ENCODE assay signal across 25 cellular contexts in genomic region chr2:172909454-172909853, GRCh38.
DNase-seq lines count a peak whose midpoint lies in the region; ATAC-seq and TF ChIP-seq lines count a peak whose summit lies in the region.
"Had no signal": no experiment of that assay in that cellular context is flagged by ENCODE, and none has a peak within 500 bp of the region (broad histone marks: within the 10 kb centered on the region; RNA-seq: fewer than 3 reads in every experiment).

No MANE protein-coding gene starts in this region.

- H3K36me3 ChIP-seq in GM06990 (ENCODE audit: control insufficient read depth, insufficient read depth, low read length) = no peaks in the 10 kb centered on the region
- H3K36me3 ChIP-seq: SJCRH30 had no signal

- ATAC-seq in GM19463 (IDR thresholded peaks at IDR 0.05; ENCODE audit: unreplicated experiment) (peak; percentile 64), HG03045 (IDR thresholded peaks at IDR 0.05; ENCODE audit: unreplicated experiment) (peak; percentile 54)
- ATAC-seq: CD8-positive, alpha-beta T cell; HCT116 had no signal

- in situ Hi-C loops in GM13977 (cut with MboI; ENCODE audit: low pct_unique_long_range_greater_than_20kb, low sequenced_read_pairs, unreplicated experiment) (no loop called here), KBM-7 (cut with MboI; ENCODE audit: low pct_unique_long_range_greater_than_20kb, low sequenced_read_pairs) (no loop called here)

- TF ChIP-seq CTCF in GM06990 (IDR thresholded peaks at IDR 0.05; ENCODE audit: insufficient read depth, low read length, poor library complexity, severe bottlenecking) = no peak
- no peak for TF ChIP-seq CTCF in GM13977 (IDR thresholded peaks at IDR 0.05; ENCODE audit: extremely low read depth, insufficient read depth, missing control alignments)
- TF ChIP-seq CTCF in foreskin fibroblast (IDR thresholded peaks at IDR 0.05; ENCODE audit: low read depth, low read length) = no peak

- DNase-seq in GM06990 (ENCODE audit: extremely low read depth, insufficient read length) = peak; percentile 18
- DNase-seq in GM13977 (ENCODE audit: low spot score) = peak; percentile 18
- no peak for DNase-seq in foreskin fibroblast
- no peak for DNase-seq in NCI-H1436 (lab: John Stamatoyannopoulos, UW)
- no peak for DNase-seq in NCI-H526 treated with DMSO at 0.1 percent for 48 hours (lab: John Stamatoyannopoulos, UW)
- DNase-seq in KBM-7 = no peak
- DNase-seq: 8988T; AML-193; C1 segment of cervical spinal cord; CD8-positive, alpha-beta T cell; DND-41; Karpas-422; MV-4-11; NCI-H1105 treated with DMSO at 0.1 percent for 48 hours; NCI-H1694; NCI-H2081; NCI-H2171; NCI-H345; NCI-H524; OCI-M1; SJCRH30; T-helper 1 cell had no signal

- H3K27me3 ChIP-seq in GM06990 (replicated peaks; ENCODE audit: control insufficient read depth, insufficient read depth, low read length) = no peaks in the 10 kb centered on the region
- H3K27me3 ChIP-seq: SJCRH30 had no signal

- H3K4me3 ChIP-seq in GM06990 (replicated peaks; ENCODE audit: low read depth, low read length) = no peak overlapping the region
- no peak overlapping the region for H3K4me3 ChIP-seq in foreskin fibroblast (ENCODE audit: low read depth in 1 of 2, low read length in 2 of 2)
- H3K4me3 ChIP-seq: SJCRH30 had no signal

Comparison
In these comparisons a context has a peak if more than half of its experiments do, and no peak if none do; other contexts are left out.
1. DNase-seq: peak in GM06990 (single experiment) and GM13977 (single experiment); none in foreskin fibroblast (0 of 2), NCI-H1436 (single experiment), NCI-H526 treated with DMSO at 0.1 percent for 48 hours (single experiment) and KBM-7 (single experiment).